Comparison of ENCODE assay signal across 14 cellular contexts in the genomic region with DNA sequence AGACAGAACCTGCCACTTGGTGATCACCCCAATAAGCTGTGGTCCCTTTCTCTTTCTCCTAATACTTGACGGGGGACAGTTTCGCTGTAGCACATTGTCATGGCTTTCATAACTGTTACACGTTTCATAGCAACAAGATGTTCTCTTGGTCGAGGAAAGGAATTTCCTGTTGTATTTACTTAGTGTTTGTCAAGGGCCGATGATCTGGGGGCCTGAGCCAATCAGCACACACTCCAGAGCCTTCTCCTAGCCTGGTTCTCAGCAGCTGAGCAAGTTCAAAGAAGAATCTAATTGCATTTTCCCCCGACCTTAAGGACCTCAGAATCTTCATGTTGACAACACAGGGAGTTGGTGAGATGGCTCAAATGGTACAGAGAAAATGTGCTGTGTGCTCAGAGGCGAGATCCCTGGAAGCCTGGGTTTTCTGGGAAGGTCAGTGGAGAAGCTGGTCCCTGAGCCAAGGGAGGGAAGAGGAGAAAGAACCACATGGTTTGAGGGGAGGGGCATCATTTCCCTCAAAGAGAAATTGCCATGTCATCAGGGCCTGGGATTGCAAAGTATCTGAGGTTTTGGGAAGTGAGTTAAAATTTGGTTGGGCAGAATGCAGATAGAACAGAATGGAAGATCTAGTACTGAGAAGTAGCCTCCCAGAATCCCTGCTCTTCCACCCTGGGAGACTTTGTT.
A peak's percentile ranks its signal among the peaks of the same experiment; 100 is the strongest.
DNase-seq lines count a peak whose midpoint lies in the region; ATAC-seq and TF ChIP-seq lines count a peak whose summit lies in the region.
"Had no signal": no experiment of that assay in that cellular context is flagged by ENCODE, and none has a peak within 500 bp of the region (broad histone marks: within the 10 kb centered on the region; RNA-seq: fewer than 3 reads in every experiment).

No MANE protein-coding gene starts in this region.

- TF ChIP-seq CTCF in neural progenitor cell (IDR thresholded peaks at IDR 0.05), result no peak

- no peaks in the 10 kb centered on the region for H3K27me3 ChIP-seq in neural progenitor cell
- H3K27me3 ChIP-seq: colonic mucosa had no signal

- no peaks in the 10 kb centered on the region for H3K36me3 ChIP-seq in neural progenitor cell
- H3K36me3 ChIP-seq: colonic mucosa had no signal

- no peak overlapping the region for H3K4me3 ChIP-seq in neural progenitor cell
- H3K4me3 ChIP-seq: colonic mucosa, GM12878 had no signal

- no peak overlapping the region for H3K9ac ChIP-seq in neural progenitor cell

- H3K27me3 Mint-ChIP-seq in neural progenitor cell (ENCODE audit: insufficient read depth, low read depth), result no peaks in the 10 kb centered on the region
- no peaks in the 10 kb centered on the region for H3K27me3 Mint-ChIP-seq in stimulated activated memory B cell treated with anti-CD40 and anti-IgM and Interleukin-4, amounts not matched to agents 10 μg/mL and 1 μg/mL and 100 μg/mL, for 72 hours
- peaks cover 12% of the 10 kb centered on the region for H3K27me3 Mint-ChIP-seq in activated T-cell treated with anti-CD3 and anti-CD28 coated beads, Interleukin-2, amount 50 U/mL, for 4 hours (ENCODE audit: low read depth)

- peaks cover 26% of the 10 kb centered on the region for H3K4me1 Mint-ChIP-seq in neural progenitor cell
- H3K4me1 Mint-ChIP-seq in stimulated activated memory B cell treated with anti-CD40 and anti-IgM and Interleukin-4, amounts not matched to agents 10 μg/mL and 1 μg/mL and 100 μg/mL, for 72 hours, result no peaks in the 10 kb centered on the region
- no peaks in the 10 kb centered on the region for H3K4me1 Mint-ChIP-seq in activated T-cell treated with anti-CD3 and anti-CD28 coated beads, Interleukin-2, amount 50 U/mL, for 4 hours (ENCODE audit: low read depth)
- H3K4me1 Mint-ChIP-seq: CD4-positive, alpha-beta memory T cell had no signal

- H3K36me3 Mint-ChIP-seq in neural progenitor cell, result no peaks in the 10 kb centered on the region
- no peaks in the 10 kb centered on the region for H3K36me3 Mint-ChIP-seq in stimulated activated memory B cell treated with anti-CD40 and anti-IgM and Interleukin-4, amounts not matched to agents 10 μg/mL and 1 μg/mL and 100 μg/mL, for 72 hours
- H3K36me3 Mint-ChIP-seq in activated T-cell treated with anti-CD3 and anti-CD28 coated beads, Interleukin-2, amount 50 U/mL, for 4 hours (ENCODE audit: insufficient read depth), result no peaks in the 10 kb centered on the region
- H3K36me3 Mint-ChIP-seq: CD4-positive, alpha-beta memory T cell had no signal

- H3F3A ChIP-seq in neural progenitor cell (ENCODE audit: low read depth), result no peaks in the 10 kb centered on the region

- peak overlapping the region; percentile 93 for H3K27ac Mint-ChIP-seq in neural progenitor cell
- H3K27ac Mint-ChIP-seq in stimulated activated memory B cell treated with anti-CD40 and anti-IgM and Interleukin-4, amounts not matched to agents 10 μg/mL and 1 μg/mL and 100 μg/mL, for 72 hours, result no peak overlapping the region
- H3K27ac Mint-ChIP-seq: CD4-positive, alpha-beta memory T cell had no signal

- H4K20me1 ChIP-seq in neural progenitor cell (ENCODE audit: low read depth), result no peaks in the 10 kb centered on the region

- no peak overlapping the region for H2AFZ ChIP-seq in neural progenitor cell (replicated peaks)

- DNase-seq in DMS153 treated with DMSO at 0.1 percent for 48 hours (lab: John Stamatoyannopoulos, UW; ENCODE audit: unreplicated experiment), result peak; percentile 28
- peak; percentile 78 for DNase-seq in NCI-H510A treated with DMSO at 0.1 percent for 48 hours (lab: John Stamatoyannopoulos, UW)
- DNase-seq in fibroblast of peridontal ligament (ENCODE audit: extremely low read depth), result peak; percentile 59
- no peak for DNase-seq in neural progenitor cell (ENCODE audit: low spot score)
- DNase-seq in activated T-cell treated with anti-CD3 and anti-CD28 coated beads, Interleukin-2, amount 50 U/mL, for 4 hours, result no peak
- DNase-seq in stimulated activated naive CD4-positive, alpha-beta T cell treated with Interleukin-2 at 50 U/mL for 16 hours (lab: John Stamatoyannopoulos, UW), result no peak
- DNase-seq: CD4-positive, alpha-beta memory T cell; colonic mucosa; NCI-H146; RPMI8226; trophoblast cell had no signal

- no peak overlapping the region for H3K27ac ChIP-seq in neural progenitor cell
- H3K27ac ChIP-seq: colonic mucosa had no signal

- peak overlapping the region; percentile 7 for H3K4me3 Mint-ChIP-seq in neural progenitor cell
- no peak overlapping the region for H3K4me3 Mint-ChIP-seq in stimulated activated memory B cell treated with anti-CD40 and anti-IgM and Interleukin-4, amounts not matched to agents 10 μg/mL and 1 μg/mL and 100 μg/mL, for 72 hours
- no peak overlapping the region for H3K4me3 Mint-ChIP-seq in activated T-cell treated with anti-CD3 and anti-CD28 coated beads, Interleukin-2, amount 50 U/mL, for 4 hours
- H3K4me3 Mint-ChIP-seq: CD4-positive, alpha-beta memory T cell had no signal

- H3K79me2 ChIP-seq in neural progenitor cell (ENCODE audit: low read depth), result no peaks in the 10 kb centered on the region

- H3K4me1 ChIP-seq in neural progenitor cell, result no peaks in the 10 kb centered on the region
- H3K4me1 ChIP-seq: colonic mucosa had no signal

- ATAC-seq in HG02884 (IDR thresholded peaks at IDR 0.05; ENCODE audit: unreplicated experiment), result no peak
- ATAC-seq in stimulated activated memory B cell treated with anti-CD40 and anti-IgM and Interleukin-4, amounts not matched to agents 10 μg/mL and 1 μg/mL and 100 μg/mL, for 72 hours, result no peak
- ATAC-seq in activated T-cell treated with anti-CD3 and anti-CD28 coated beads, Interleukin-2, amount 50 U/mL, for 4 hours, result no peak
- ATAC-seq: GM12878 had no signal

- no peaks in the 10 kb centered on the region for H3K9me3 Mint-ChIP-seq in neural progenitor cell
- no peaks in the 10 kb centered on the region for H3K9me3 Mint-ChIP-seq in stimulated activated memory B cell treated with anti-CD40 and anti-IgM and Interleukin-4, amounts not matched to agents 10 μg/mL and 1 μg/mL and 100 μg/mL, for 72 hours
- H3K9me3 Mint-ChIP-seq in activated T-cell treated with anti-CD3 and anti-CD28 coated beads, Interleukin-2, amount 50 U/mL, for 4 hours, result no peaks in the 10 kb centered on the region

- H3K4me2 ChIP-seq in neural progenitor cell, result no peak overlapping the region

- no peaks in the 10 kb centered on the region for H3K9me3 ChIP-seq in neural progenitor cell (ENCODE audit: low read depth)
- H3K9me3 ChIP-seq: colonic mucosa had no signal

Comparison
In these comparisons a context has a peak if more than half of its experiments do, and no peak if none do; other contexts are left out.
1. DNase-seq: peak in DMS153 treated with DMSO at 0.1 percent for 48 hours (single experiment), NCI-H510A treated with DMSO at 0.1 percent for 48 hours (single experiment) and fibroblast of peridontal ligament (single experiment); none in neural progenitor cell (single experiment), activated T-cell treated with anti-CD3 and anti-CD28 coated beads, Interleukin-2, amount 50 U/mL, for 4 hours (single experiment) and stimulated activated naive CD4-positive, alpha-beta T cell treated with Interleukin-2 at 50 U/mL for 16 hours (single experiment).